Comparison of ENCODE assay signal across 12 cellular contexts in the genomic region with DNA sequence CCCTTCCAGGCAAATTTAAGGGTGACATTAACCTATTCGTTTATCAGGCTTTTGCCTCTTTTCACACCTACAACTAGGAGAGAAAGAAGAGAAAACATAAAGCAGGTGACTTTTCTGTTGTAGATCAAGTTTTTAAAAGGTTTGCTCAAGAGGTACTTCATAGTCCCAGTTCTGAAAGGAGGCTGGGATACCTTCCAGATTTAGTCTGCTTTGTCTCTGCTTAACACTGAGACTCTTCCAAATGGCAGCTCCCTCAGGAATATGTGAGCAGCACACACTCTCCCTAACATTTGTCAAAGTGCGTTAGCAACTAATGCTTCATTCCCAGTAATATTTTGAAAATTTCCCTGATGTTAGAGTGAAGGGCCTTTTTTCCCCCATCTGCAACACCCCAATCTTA.
"Had no signal": no experiment of that assay in that cellular context is flagged by ENCODE, and none has a peak within 500 bp of the region (broad histone marks: within the 10 kb centered on the region; RNA-seq: fewer than 3 reads in every experiment).

No MANE protein-coding gene starts in this region.

- ATAC-seq: activated CD4-positive, alpha-beta T cell treated with anti-CD3 and anti-CD28 coated beads for 36 hours; activated CD8-positive, alpha-beta T cell treated with anti-CD3 and anti-CD28 coated beads for 36 hours; pancreas; stimulated activated effector memory CD8-positive, alpha-beta T cell treated with anti-CD3 and anti-CD28 coated beads, Interleukin-12 subunit alpha, Interleukin-12 subunit beta, amount 100 ng/mL, for 72 hours had no signal

- DNase-seq: activated CD4-positive, alpha-beta T cell treated with anti-CD3 and anti-CD28 coated beads for 36 hours; activated CD8-positive, alpha-beta memory T cell treated with anti-CD3 and anti-CD28 coated beads, Interleukin-2, amount 50 U/mL, for 48 hours; activated CD8-positive, alpha-beta T cell treated with anti-CD3 and anti-CD28 coated beads for 36 hours; activated naive CD4-positive, alpha-beta T cell; mammary epithelial cell; pancreas; retina; T-helper 9 cell; upper lobe of left lung had no signal

- H3K4me1 ChIP-seq: neural progenitor cell, pancreas had no signal

- H3K36me3 ChIP-seq: ascending aorta, neural progenitor cell, pancreas, upper lobe of left lung had no signal

- H3K9me3 ChIP-seq: ascending aorta, pancreas, upper lobe of left lung had no signal

- H3K27ac ChIP-seq: ascending aorta, neural progenitor cell, pancreas, upper lobe of left lung had no signal

- H3K4me3 ChIP-seq: ascending aorta, neural progenitor cell, pancreas, upper lobe of left lung had no signal

- H3K9ac ChIP-seq: neural progenitor cell had no signal

- H2AFZ ChIP-seq: neural progenitor cell had no signal

- H3K27me3 ChIP-seq: ascending aorta, neural progenitor cell, pancreas, upper lobe of left lung had no signal

- H3K4me2 ChIP-seq: neural progenitor cell had no signal
